ENCODE assay signal across 8 cellular contexts in the genomic region with DNA sequence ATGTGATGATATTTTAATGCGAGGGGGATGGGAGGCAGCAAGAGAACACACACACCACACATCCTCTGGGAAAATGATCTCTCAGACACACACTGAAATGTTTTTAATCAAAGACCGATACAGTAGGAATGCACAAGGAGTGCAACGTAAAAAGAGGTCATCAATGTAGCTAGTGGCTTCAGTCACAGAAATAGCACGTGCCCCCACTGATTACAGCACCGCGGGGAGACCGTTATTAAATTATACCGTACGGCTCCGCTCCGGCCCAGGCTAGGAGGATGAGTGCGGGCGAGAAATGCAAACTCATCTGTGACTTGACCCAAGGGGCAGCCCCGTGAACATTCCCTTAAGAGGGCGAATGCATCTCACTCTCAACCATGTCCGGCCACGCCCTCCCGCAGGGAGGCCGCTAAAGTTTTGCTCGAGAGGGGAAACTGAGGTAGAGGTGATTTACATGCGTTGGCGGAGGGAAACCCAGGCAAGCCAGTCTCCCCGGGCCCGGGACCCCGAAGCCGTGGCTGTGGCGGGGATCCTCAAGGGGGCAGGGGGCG. TPM values are rescaled to one million over a fixed set of nuclear protein-coding genes. Genes with fewer than 3 reads are reported as not detected.
DNase-seq lines count a peak whose midpoint lies in the region; ATAC-seq and TF ChIP-seq lines count a peak whose summit lies in the region.

No MANE protein-coding gene starts in this region.

- peak overlapping the region; percentile 39 for H3K4ac ChIP-seq in IMR-90 (ENCODE audit: low read depth, low read length)

- peaks cover 74% of the 10 kb centered on the region for H3K4me1 Mint-ChIP-seq in activated CD8-positive, alpha-beta T cell treated with anti-CD3 and anti-CD28 coated beads, Interleukin-2, amount 10 ng/mL, durations not matched to agents 7 days and 5 days (ENCODE audit: low read depth)
- H3K4me1 Mint-ChIP-seq in natural killer cell = peaks cover 50 to 59% of the 10 kb centered on the region in 2 donors

- no peaks in the 10 kb centered on the region for H3K9me3 Mint-ChIP-seq in activated CD8-positive, alpha-beta T cell treated with anti-CD3 and anti-CD28 coated beads, Interleukin-2, amount 10 ng/mL, durations not matched to agents 7 days and 5 days (ENCODE audit: insufficient read depth)
- no peaks in the 10 kb centered on the region for H3K9me3 Mint-ChIP-seq in natural killer cell

- H4K20me1 ChIP-seq in IMR-90 (ENCODE audit: insufficient read depth, low read length) = peaks cover 52% of the 10 kb centered on the region
- peaks cover 2% of the 10 kb centered on the region for H4K20me1 ChIP-seq in fibroblast of lung (ENCODE audit: control insufficient read depth, extremely low read depth, insufficient read depth, low read length)

- CTCF ChIA-PET in IMR-90 (lab: Yijun Ruan, JAX) = no interaction called here
- CTCF ChIA-PET in activated CD8-positive, alpha-beta T cell treated with anti-CD3 and anti-CD28 coated beads, Interleukin-2, amount 10 ng/mL, durations not matched to agents 7 days and 5 days (lab: Charles Lee) = interaction anchor here (1.8 to 2.1 kb wide), 2 partner anchors 30 to 32 kb away, joined by 11 read pairs; no protein-coding TSS in a partner anchor

- ATAC-seq in GM21528 (IDR thresholded peaks at IDR 0.05; ENCODE audit: low FRiP score, unreplicated experiment) = peak; percentile 45
- peak; percentile 29 for ATAC-seq in IMR-90 (ENCODE audit: low read depth)
- peak; percentile 31 for ATAC-seq in activated CD8-positive, alpha-beta T cell treated with anti-CD3 and anti-CD28 coated beads, Interleukin-2, amount 10 ng/mL, durations not matched to agents 7 days and 5 days
- ATAC-seq in natural killer cell = peak; percentile 44 to 69 (median 47)

- H3K4me1 ChIP-seq in IMR-90 (ENCODE audit: control insufficient read depth, insufficient read depth, low read length) = peaks cover 7% of the 10 kb centered on the region
- H3K4me1 ChIP-seq in fibroblast of lung (ENCODE audit: control insufficient read depth, extremely low read depth, insufficient read depth, low read length) = peaks cover 9% of the 10 kb centered on the region

- in situ Hi-C loops in IMR-90 (cut with MboI; ENCODE audit: low sequenced_read_pairs) = no loop called here

- peak overlapping the region; percentile 97 for H3K27ac Mint-ChIP-seq in activated CD8-positive, alpha-beta T cell treated with anti-CD3 and anti-CD28 coated beads, Interleukin-2, amount 10 ng/mL, durations not matched to agents 7 days and 5 days
- H3K27ac Mint-ChIP-seq in natural killer cell = peak overlapping the region; percentile 99 to 100

- DNase-seq in GM06990 (ENCODE audit: extremely low read depth, insufficient read length) = no peak
- DNase-seq in IMR-90 = peak; percentile 61
- peak; percentile 61 for DNase-seq in activated CD8-positive, alpha-beta T cell treated with anti-CD3 and anti-CD28 coated beads, Interleukin-2, amount 10 ng/mL, durations not matched to agents 7 days and 5 days
- peak; percentile 49 to 62 for DNase-seq in fibroblast of lung (ENCODE audit: low read depth in 2 of 2)
- DNase-seq in natural killer cell = no peak
- DNase-seq in superior temporal gyrus (ENCODE audit: extremely low spot score) = peak; percentile 15
- no peak for DNase-seq in NCI-H2171 (lab: John Stamatoyannopoulos, UW)

- peak overlapping the region; percentile 97 for H2AK9ac ChIP-seq in IMR-90 (replicated peaks; ENCODE audit: low read depth, low read length, poor library complexity)

- peaks cover 4% of the 10 kb centered on the region; the same call in 1 of the 2 replicates for H3K9me1 ChIP-seq in IMR-90 (ENCODE audit: insufficient read depth, low read length)

- H2BK120ac ChIP-seq in IMR-90 (ENCODE audit: low read depth, low read length) = peak overlapping the region; percentile 15

- TF ChIP-seq RAD21 in IMR-90 (IDR thresholded peaks at IDR 0.05; ENCODE audit: low read length) = no peak

- H2AFZ ChIP-seq in IMR-90 (replicated peaks; ENCODE audit: low read length, poor library complexity) (peak overlapping the region; percentile 96), fibroblast of lung (ENCODE audit: low read length) (no peak overlapping the region)

- H3K23ac ChIP-seq in IMR-90 (ENCODE audit: low read depth, low read length) = peak overlapping the region; percentile 53

- H3K27ac ChIP-seq in IMR-90 (ENCODE audit: insufficient read depth, low read length) (peak overlapping the region; percentile 78), fibroblast of lung (ENCODE audit: insufficient read depth, low read length) (peak overlapping the region; percentile 98)

- H3K4me3 ChIP-seq in GM06990 (replicated peaks; ENCODE audit: low read depth, low read length) = peak overlapping the region; percentile 71
- peak overlapping the region; percentile 74 for H3K4me3 ChIP-seq in IMR-90 (ENCODE audit: insufficient read depth, low read depth, low read length)
- H3K4me3 ChIP-seq in fibroblast of lung (replicated peaks in 1 of 4; ENCODE audit: control extremely low read depth in 1 of 4, insufficient read depth in 1 of 4, low read depth in 3 of 4, low read length in 4 of 4) = peak overlapping the region; percentile 80 to 98 (median 91)

- H2BK15ac ChIP-seq in IMR-90 (ENCODE audit: low read depth, low read length) = peak overlapping the region; percentile 9; the same call in 2 of the 3 replicates

- H3K36me3 Mint-ChIP-seq in activated CD8-positive, alpha-beta T cell treated with anti-CD3 and anti-CD28 coated beads, Interleukin-2, amount 10 ng/mL, durations not matched to agents 7 days and 5 days (ENCODE audit: low read depth) = peaks cover 34% of the 10 kb centered on the region
- no peaks in the 10 kb centered on the region for H3K36me3 Mint-ChIP-seq in natural killer cell

- no TSS peak for BruUV-seq in IMR-90 (replicated peaks; lab: Mats Ljungman, UMichigan)

- 0% methylated on average over 2 of the region's 28 CpGs; no CpG with 5 or more reads in 1 of the 2 experiments for WGBS in IMR-90 (ENCODE audit: extremely low coverage in 2 of 2, insufficient read length in 1 of 2), 2 experiments

- POLR2A ChIA-PET in IMR-90 (lab: Charles Lee; ENCODE audit: unreplicated experiment) = no interaction called here
- POLR2A ChIA-PET in activated CD8-positive, alpha-beta T cell treated with anti-CD3 and anti-CD28 coated beads, Interleukin-2, amount 10 ng/mL, durations not matched to agents 7 days and 5 days (lab: Charles Lee) = interaction anchor here (1.0 to 1.7 kb wide), 4 partner anchors 12 to 388 kb away, joined by 3 to 9 read pairs (median 4); partner anchors contain the start of gene MRTO4

- dilution Hi-C loops in IMR-90 (cut with HindIII; ENCODE audit: low sequenced_read_pairs, unreplicated experiment) = no loop called here

- TF ChIP-seq CTCF in GM06990 (IDR thresholded peaks at IDR 0.05; ENCODE audit: insufficient read depth, low read length, poor library complexity, severe bottlenecking) (no peak), IMR-90 (conservative IDR thresholded peaks at IDR 0.05; ENCODE audit: low read depth, low read length) (no peak), fibroblast of lung (conservative IDR thresholded peaks at IDR 0.05 in 1 of 2, IDR thresholded peaks at IDR 0.05 in 1 of 2; ENCODE audit: low read depth in 1 of 2, low read length in 2 of 2) (no peak), natural killer cell (IDR thresholded peaks at IDR 0.05) (no peak)

- H4K91ac ChIP-seq in IMR-90 (ENCODE audit: insufficient read depth, low read depth, low read length) = peak overlapping the region; percentile 37

- no peaks in the 10 kb centered on the region for H3K9me3 ChIP-seq in IMR-90 (ENCODE audit: control insufficient read depth, insufficient read depth, low read length)
- no peaks in the 10 kb centered on the region for H3K9me3 ChIP-seq in fibroblast of lung (ENCODE audit: control insufficient read depth, insufficient read depth, low read depth, low read length)

- H3K4me2 ChIP-seq in IMR-90 (ENCODE audit: low read depth, low read length) (peak overlapping the region; percentile 94), fibroblast of lung (ENCODE audit: extremely low read depth, insufficient read depth, low read length) (peak overlapping the region; percentile 65)

- H3K27me3 Mint-ChIP-seq in activated CD8-positive, alpha-beta T cell treated with anti-CD3 and anti-CD28 coated beads, Interleukin-2, amount 10 ng/mL, durations not matched to agents 7 days and 5 days (ENCODE audit: low read depth) = no peaks in the 10 kb centered on the region
- no peaks in the 10 kb centered on the region for H3K27me3 Mint-ChIP-seq in natural killer cell (ENCODE audit: low read depth in 2 of 2)

- H3K27me3 ChIP-seq in GM06990 (replicated peaks; ENCODE audit: control insufficient read depth, insufficient read depth, low read length) (no peaks in the 10 kb centered on the region), IMR-90 (ENCODE audit: control insufficient read depth, insufficient read depth, low read length) (no peaks in the 10 kb centered on the region), fibroblast of lung (ENCODE audit: control insufficient read depth, insufficient read depth, low read length) (no peaks in the 10 kb centered on the region)

- no peak; the same call in 1 of the 2 replicates for TF ChIP-seq POLR2A in IMR-90 (IDR thresholded peaks at IDR 0.05; ENCODE audit: low read depth, low read length)

- H4K8ac ChIP-seq in IMR-90 (ENCODE audit: low read depth in 2 of 2, low read length in 2 of 2) = peak overlapping the region; percentile 39 to 83

- H3K9ac ChIP-seq in IMR-90 (ENCODE audit: low read depth, low read length) (peak overlapping the region; percentile 98), fibroblast of lung (ENCODE audit: insufficient read depth, low read length) (peak overlapping the region; percentile 99)

- peak overlapping the region; percentile 91 for H2BK5ac ChIP-seq in IMR-90 (ENCODE audit: low read depth, low read length, poor library complexity, severe bottlenecking)

- intact Hi-C loops in IMR-90 (cut with micrococcal nuclease) = no loop called here
- intact Hi-C loops in natural killer cell (cut with micrococcal nuclease) = no loop called here

- H2AK5ac ChIP-seq in IMR-90 (ENCODE audit: low read depth, low read length) = peak overlapping the region; percentile 85

- peak overlapping the region; percentile 86 for H3K18ac ChIP-seq in IMR-90 (ENCODE audit: low read depth, low read length)

- H3K56ac ChIP-seq in IMR-90 (ENCODE audit: extremely low read depth, insufficient read depth, low read length) = peak overlapping the region; percentile 88

- H3K79me1 ChIP-seq in IMR-90 (ENCODE audit: low read depth in 1 of 2, low read length in 2 of 2) = peaks cover 9 to 41% of the 10 kb centered on the region in 2 experiments; a peak in 3 of 4 replicates

- H2BK20ac ChIP-seq in IMR-90 (ENCODE audit: low read depth, low read length) = no peak overlapping the region; the same call in 1 of the 2 replicates

- H3K4me3 Mint-ChIP-seq in activated CD8-positive, alpha-beta T cell treated with anti-CD3 and anti-CD28 coated beads, Interleukin-2, amount 10 ng/mL, durations not matched to agents 7 days and 5 days = peak overlapping the region; percentile 96
- H3K4me3 Mint-ChIP-seq in natural killer cell = peak overlapping the region; percentile 97

- H4K5ac ChIP-seq in IMR-90 (ENCODE audit: low read depth, low read length) = peak overlapping the region; percentile 11; the same call in 1 of the 2 replicates

- H3K36me3 ChIP-seq in GM06990 (ENCODE audit: control insufficient read depth, insufficient read depth, low read length) (no peaks in the 10 kb centered on the region), IMR-90 (ENCODE audit: control insufficient read depth, insufficient read depth, low read length) (peaks cover 2% of the 10 kb centered on the region), fibroblast of lung (ENCODE audit: control insufficient read depth, insufficient read depth, low read length) (no peaks in the 10 kb centered on the region)

- H3K79me2 ChIP-seq in fibroblast of lung (ENCODE audit: control insufficient read depth, insufficient read depth, low read length) = peaks cover 83% of the 10 kb centered on the region

- peak overlapping the region; percentile 86 for H3K14ac ChIP-seq in IMR-90 (replicated peaks; ENCODE audit: low read depth, low read length)

RNA-seq across cellular contexts. Expression of gene UBR4, which starts 0.6 kb away (rescaled TPM):
- total RNA-seq in IMR-90 (2012; rRNA removed) = 77.8 and 87.8 TPM in 2 replicates
- polyA plus RNA-seq in IMR-90 (2012; rRNA removed) = 102 and 121 TPM in 2 replicates
- 49.4 and 55.4 TPM in 2 replicates for polyA plus RNA-seq in IMR-90 (2012; cell fraction: cytosol; rRNA removed)
- 472 and 498 TPM in 2 replicates for polyA plus RNA-seq in IMR-90 (2012; cell fraction: nucleus; rRNA removed; ENCODE audit: low replicate concordance)
- total RNA-seq in activated CD8-positive, alpha-beta T cell treated with anti-CD3 and anti-CD28 coated beads, Interleukin-2, amount 10 ng/mL, durations not matched to agents 7 days and 5 days = 100 to 1,000 TPM; 117 to 125 TPM
- total RNA-seq in fibroblast of lung = 89.9 and 164 TPM in 2 replicates
- polyA plus RNA-seq in fibroblast of lung = 32.0 and 44.5 TPM in 2 replicates
- 57.3 and 64.0 TPM in 2 replicates for polyA plus RNA-seq in fibroblast of lung (2012)
- polyA minus RNA-seq in fibroblast of lung (ENCODE audit: low replicate concordance) = 361 and 560 TPM in 2 replicates
- 100 to 1,000 TPM; 139 to 178 (median 158) TPM for total RNA-seq in natural killer cell

RNA-seq across cellular contexts. Expression of gene EMC1, which starts 41.8 kb away (rescaled TPM):
- total RNA-seq in IMR-90 (2012; rRNA removed) = 55.3 and 65.4 TPM in 2 replicates
- polyA plus RNA-seq in IMR-90 (2012; rRNA removed) = 114 and 128 TPM in 2 replicates
- 51.9 and 111 TPM in 2 replicates for polyA plus RNA-seq in IMR-90 (2012; cell fraction: cytosol; rRNA removed)
- polyA plus RNA-seq in IMR-90 (2012; cell fraction: nucleus; rRNA removed; ENCODE audit: low replicate concordance) = 73.9 and 136 TPM in 2 replicates
- 10 to 100 TPM; 36.6 to 38.9 TPM for total RNA-seq in activated CD8-positive, alpha-beta T cell treated with anti-CD3 and anti-CD28 coated beads, Interleukin-2, amount 10 ng/mL, durations not matched to agents 7 days and 5 days
- 46.0 and 78.1 TPM in 2 replicates for total RNA-seq in fibroblast of lung
- 33.3 and 53.3 TPM in 2 replicates for polyA plus RNA-seq in fibroblast of lung
- 44.4 and 55.2 TPM in 2 replicates for polyA plus RNA-seq in fibroblast of lung (2012)
- polyA minus RNA-seq in fibroblast of lung (ENCODE audit: low replicate concordance) = 114 and 226 TPM in 2 replicates
- total RNA-seq in natural killer cell = 10 to 100 TPM; 30.7 to 36.0 (median 33.5) TPM

RNA-seq across cellular contexts. Expression of gene MRTO4, which starts 42.1 kb away (rescaled TPM):
- total RNA-seq in IMR-90 (2012; rRNA removed) (58.0 and 58.1 TPM in 2 replicates), fibroblast of lung (12.6 and 16.4 TPM in 2 replicates), natural killer cell (10 to 100 TPM in 2 of 3 donors, 1 to 10 TPM in 1; 9.7 to 15.8 (median 13.5) TPM)
- polyA plus RNA-seq in IMR-90 (2012; rRNA removed) (48.0 and 48.7 TPM in 2 replicates), fibroblast of lung (28.6 and 53.3 TPM in 2 replicates)
- 26.7 and 39.2 TPM in 2 replicates for polyA plus RNA-seq in IMR-90 (2012; cell fraction: cytosol; rRNA removed)
- polyA plus RNA-seq in IMR-90 (2012; cell fraction: nucleus; rRNA removed; ENCODE audit: low replicate concordance) = 25.3 and 25.6 TPM in 2 replicates
- total RNA-seq in activated CD8-positive, alpha-beta T cell treated with anti-CD3 and anti-CD28 coated beads, Interleukin-2, amount 10 ng/mL, durations not matched to agents 7 days and 5 days = 10 to 100 TPM; 43.5 to 44.4 TPM
- 26.2 and 44.1 TPM in 2 replicates for polyA plus RNA-seq in fibroblast of lung (2012)
- polyA minus RNA-seq in fibroblast of lung (ENCODE audit: low replicate concordance) = 5.2 and 21.3 TPM in 2 replicates

Comparison
In these comparisons a context has a peak if more than half of its experiments do, and no peak if none do; other contexts are left out.
1. DNase-seq: peak in IMR-90 (single experiment), activated CD8-positive, alpha-beta T cell treated with anti-CD3 and anti-CD28 coated beads, Interleukin-2, amount 10 ng/mL, durations not matched to agents 7 days and 5 days (single experiment), fibroblast of lung (2 of 2) and superior temporal gyrus (single experiment); none in GM06990 (single experiment), natural killer cell (single experiment) and NCI-H2171 (single experiment).
2. Peak in every context shown above with its lines, with median percentiles within 50 percentile points of each other: H3K4me3 ChIP-seq and ATAC-seq.